Comparison of ENCODE assay signal across 15 cellular contexts in genomic region chr12:106289196-106289681, GRCh38. TPM values are rescaled to one million over a fixed set of nuclear protein-coding genes. Genes with fewer than 3 reads are reported as not detected.
DNase-seq lines count a peak whose midpoint lies in the region; ATAC-seq and TF ChIP-seq lines count a peak whose summit lies in the region.
"Had no signal": no experiment of that assay in that cellular context is flagged by ENCODE, and none has a peak within 500 bp of the region (broad histone marks: within the 10 kb centered on the region; RNA-seq: fewer than 3 reads in every experiment).

No MANE protein-coding gene starts in this region.

- WGBS in adrenal gland, 4 donors: 0 to 94% (median 66%) methylated on average over 1 of the region's 1 CpG

- H3K36me3 ChIP-seq in HCT116 (ENCODE audit: control insufficient read depth in 1 of 2, insufficient read depth in 2 of 2, low read length in 2 of 2) (no peaks in the 10 kb centered on the region), adrenal gland (replicated peaks in 1 of 2) (no peaks in the 10 kb centered on the region)

- peak; percentile 43 for DNase-seq in AG10803 (ENCODE audit: low read depth)
- no peak for DNase-seq in HCT116 (ENCODE audit: low read depth, low spot score)
- DNase-seq in adrenal gland: no peak
- DNase-seq in iris pigment epithelial cell (ENCODE audit: low read depth): peak; percentile 49
- no peak for DNase-seq in stimulated activated CD4-positive, alpha-beta T cell treated with anti-CD3 and anti-CD28 coated beads, Interleukin-12 subunit alpha, Interleukin-12 subunit beta, amount 100 ng/mL, for 4 hours
- no peak for DNase-seq in G401 (ENCODE audit: low spot score)
- no peak for DNase-seq in HT-29 (ENCODE audit: low spot score)
- DNase-seq: body of pancreas; DND-41; effector memory CD8-positive, alpha-beta T cell; NCI-H1092; NCI-H2227 treated with DMSO at 0.1 percent for 48 hours had no signal

- H3K9me2 ChIP-seq in HCT116 (ENCODE audit: insufficient read depth): no peaks in the 10 kb centered on the region

- CTCF ChIA-PET in HCT116 (lab: Charles Lee): no interaction called here

- intact Hi-C loops in HCT116 (cut with micrococcal nuclease) (no loop called here), adrenal gland (cut with DNase I) (no loop called here)

- no peak for ATAC-seq in HCT116
- no peak for ATAC-seq in GM19351 (IDR thresholded peaks at IDR 0.05; ENCODE audit: unreplicated experiment)
- ATAC-seq: body of pancreas; effector memory CD8-positive, alpha-beta T cell; GM12878 had no signal

- H3K9me3 ChIP-seq in HCT116 (ENCODE audit: control insufficient read depth in 1 of 2, insufficient read depth in 1 of 2, low read depth in 1 of 2, low read length in 2 of 2): no peaks in the 10 kb centered on the region
- no peaks in the 10 kb centered on the region for H3K9me3 ChIP-seq in adrenal gland (replicated peaks in 1 of 3)
- H3K9me3 ChIP-seq: body of pancreas had no signal

- in situ Hi-C loops in G401 (cut with HindIII; ENCODE audit: low sequenced_read_pairs): no loop called here

- H4K20me1 ChIP-seq in HCT116 (ENCODE audit: insufficient read depth): no peaks in the 10 kb centered on the region

- BruUV-seq in HCT116 (replicated peaks; lab: Mats Ljungman, UMichigan): no TSS peak

- TF ChIP-seq RAD21 in HCT116 (IDR thresholded peaks at IDR 0.05; ENCODE audit: low read depth): no peak

- TF ChIP-seq CTCF in AG10803 (conservative IDR thresholded peaks at IDR 0.05; ENCODE audit: low read length): no peak
- TF ChIP-seq CTCF in HCT116 (IDR thresholded peaks at IDR 0.05 in 2 of 3, conservative IDR thresholded peaks at IDR 0.05 in 1 of 3; ENCODE audit: borderline replicate concordance in 1 of 3, insufficient read depth in 1 of 3, low read depth in 2 of 3, low read length in 2 of 3): no peak
- TF ChIP-seq CTCF in adrenal gland (IDR thresholded peaks at IDR 0.05): no peak

- peak overlapping the region; percentile 10 for H2AFZ ChIP-seq in HCT116 (ENCODE audit: low read depth, low read length, poor library complexity, severe bottlenecking)
- H2AFZ ChIP-seq: parathyroid adenoma had no signal

- POLR2A ChIA-PET in HCT116 (lab: Charles Lee): interaction anchor here (0.6 kb wide), 1 partner anchor 19 kb away, joined by 3 read pairs; no protein-coding TSS in a partner anchor

- H3K27me3 ChIP-seq in HCT116 (ENCODE audit: insufficient read depth, low read length) (no peaks in the 10 kb centered on the region), adrenal gland (no peaks in the 10 kb centered on the region)
- H3K27me3 ChIP-seq: body of pancreas had no signal

- no peak overlapping the region for H3K4me2 ChIP-seq in HCT116 (ENCODE audit: low read length)

- H3K4me1 ChIP-seq in HCT116 (ENCODE audit: control insufficient read depth in 1 of 2, insufficient read depth in 2 of 2, low read length in 2 of 2): peaks cover 7 to 17% of the 10 kb centered on the region in 2 experiments
- H3K4me1 ChIP-seq in adrenal gland (replicated peaks in 1 of 2): peaks cover 0 to 4% of the 10 kb centered on the region in 2 donors
- H3K4me1 ChIP-seq: body of pancreas, parathyroid adenoma had no signal

- no peak overlapping the region for H3K9ac ChIP-seq in HCT116 (ENCODE audit: low read length)
- H3K9ac ChIP-seq: parathyroid adenoma had no signal

- H3K4me3 ChIP-seq in AG10803 (ENCODE audit: low read length): no peak overlapping the region
- H3K4me3 ChIP-seq in HCT116 (replicated peaks in 1 of 2; ENCODE audit: low read depth in 1 of 2, low read length in 2 of 2): no peak overlapping the region
- no peak overlapping the region for H3K4me3 ChIP-seq in adrenal gland
- H3K4me3 ChIP-seq: body of pancreas, GM12878 had no signal

- H3K79me2 ChIP-seq in HCT116 (ENCODE audit: insufficient read depth, low read length): no peaks in the 10 kb centered on the region
- H3K79me2 ChIP-seq: parathyroid adenoma had no signal

- RAD21 ChIA-PET in HCT116 (lab: Charles Lee; ENCODE audit: low non-redundant PET in 1 of 2, low total read pairs in 2 of 2, uncharacterized antibody in 2 of 2, unreplicated experiment in 2 of 2): no interaction called here

- no peak for TF ChIP-seq POLR2A in HCT116 (IDR thresholded peaks at IDR 0.05; ENCODE audit: borderline replicate concordance, extremely low read depth, insufficient read depth, insufficient read length)
- TF ChIP-seq POLR2A in adrenal gland (IDR thresholded peaks at IDR 0.05): no peak

- H3K27ac ChIP-seq in HCT116 (ENCODE audit: low read depth, low read length) (no peak overlapping the region), adrenal gland (peak overlapping the region in 3 of 5 donors; percentile 4 to 69 (median 53))
- H3K27ac ChIP-seq: parathyroid adenoma had no signal

TF ChIP-seq in HCT116, 20 proteins besides CTCF, POLR2A, EP300 and RAD21:
- TF ChIP-seq EZH2 (IDR thresholded peaks at IDR 0.05) (no peak), EZH2phosphoT487 (IDR thresholded peaks at IDR 0.05; ENCODE audit: borderline replicate concordance) (no peak), CBX3 (IDR thresholded peaks at IDR 0.05; ENCODE audit: low read depth) (0 out of 2 replicates have a peak, but pooled peaks have one; percentile 31), CEBPB (IDR thresholded peaks at IDR 0.05; ENCODE audit: low read depth) (no peak), SRF (IDR thresholded peaks at IDR 0.05; ENCODE audit: low read depth) (no peak), EGR1 (IDR thresholded peaks at IDR 0.05; ENCODE audit: low read depth) (no peak)
- TF ChIP-seq, protein P1, sequence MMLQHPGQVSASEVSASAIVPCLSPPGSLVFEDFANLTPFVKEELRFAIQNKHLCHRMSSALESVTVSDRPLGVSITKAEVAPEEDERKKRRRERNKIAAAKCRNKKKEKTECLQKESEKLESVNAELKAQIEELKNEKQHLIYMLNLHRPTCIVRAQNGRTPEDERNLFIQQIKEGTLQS (IDR thresholded peaks at IDR 0.05): no peak

RNA-seq across cellular contexts. Expression of gene TCP11L2, which starts 13.3 kb away (rescaled TPM):
- 14.4 TPM for total RNA-seq in HCT116 (2021; ENCODE audit: unreplicated experiment)
- polyA plus RNA-seq in HCT116 (2012): 7.5 and 7.7 TPM in 2 replicates
- 10 to 100 TPM; 13.1 to 70.4 (median 39.4) TPM for total RNA-seq in adrenal gland
- 1 to 10 TPM; 2.3 to 10.0 (median 5.8) TPM for polyA plus RNA-seq in adrenal gland
- total RNA-seq in G401 (2014; rRNA removed; shearing (Covaris generic)): 12.7 and 12.9 TPM in 2 replicates
- total RNA-seq in HT-29 (2014; rRNA removed; shearing (Covaris generic)): 8.0 and 8.7 TPM in 2 replicates

RNA-seq across cellular contexts. Expression of gene CKAP4, which starts 41.4 kb away (rescaled TPM):
- 45.9 TPM for total RNA-seq in HCT116 (2021; ENCODE audit: unreplicated experiment)
- polyA plus RNA-seq in HCT116 (2012): 32.4 and 35.4 TPM in 2 replicates
- total RNA-seq in adrenal gland: 100 to 1,000 TPM in 1 of 8 donors, 10 to 100 TPM in 7; 61.5 to 101 (median 91.5) TPM
- polyA plus RNA-seq in adrenal gland: 100 to 1,000 TPM in 1 of 3 donors, 10 to 100 TPM in 2; 11.0 to 101 (median 17.6) TPM
- total RNA-seq in G401 (2014; rRNA removed; shearing (Covaris generic)): 50.9 and 54.4 TPM in 2 replicates
- 8.1 and 9.1 TPM in 2 replicates for total RNA-seq in HT-29 (2014; rRNA removed; shearing (Covaris generic))

Comparison
In these comparisons a context has a peak if more than half of its experiments do, and no peak if none do; other contexts are left out.
1. DNase-seq: peak in AG10803 (single experiment) and iris pigment epithelial cell (single experiment); none in HCT116 (single experiment), adrenal gland (0 of 7), stimulated activated CD4-positive, alpha-beta T cell treated with anti-CD3 and anti-CD28 coated beads, Interleukin-12 subunit alpha, Interleukin-12 subunit beta, amount 100 ng/mL, for 4 hours (single experiment), G401 (single experiment) and HT-29 (single experiment).